8 cellular contexts compared by ENCODE assay signal in genomic region chr10:63573068-63573697, GRCh38. TPM values are rescaled to one million over a fixed set of nuclear protein-coding genes. Genes with fewer than 3 reads are reported as not detected.
A peak's percentile ranks its signal among the peaks of the same experiment; 100 is the strongest.
DNase-seq lines count a peak whose midpoint lies in the region; ATAC-seq, FAIRE-seq and TF ChIP-seq lines count a peak whose summit lies in the region.

No MANE protein-coding gene starts in this region.

- H3K4me3 Mint-ChIP-seq in activated naive CD8-positive, alpha-beta T cell = peak overlapping the region; percentile 35

- H3K4me1 ChIP-seq in suprapubic skin = peaks cover 20% of the 10 kb centered on the region

- no peaks in the 10 kb centered on the region for H3K9me3 ChIP-seq in suprapubic skin

- peak; percentile 87 for FAIRE-seq in H54 (lab: Jason Lieb, UNC)

- no peak for TF ChIP-seq POLR2A in H54 (IDR thresholded peaks at IDR 0.05; ENCODE audit: low read depth, low read length)
- TF ChIP-seq POLR2A in suprapubic skin (IDR thresholded peaks at IDR 0.05) = no peak

- no peaks in the 10 kb centered on the region for H3K27me3 Mint-ChIP-seq in activated naive CD8-positive, alpha-beta T cell

- DNase-seq in H54 (ENCODE audit: insufficient read length, low spot score) (no peak), hepatic stellate cell (ENCODE audit: low spot score) (peak; percentile 15), suprapubic skin (ENCODE audit: low spot score in 2 of 2) (no peak), SKM-1 (lab: John Stamatoyannopoulos, UW; ENCODE audit: unreplicated experiment) (no peak)
- no peak for DNase-seq in stimulated activated CD4-positive, alpha-beta T cell treated with anti-CD3 and anti-CD28 coated beads, Interleukin-4, amount 100 ng/mL, for 1 hour

- peaks cover 8% of the 10 kb centered on the region for H3K36me3 Mint-ChIP-seq in activated naive CD8-positive, alpha-beta T cell

- H3K4me3 ChIP-seq in suprapubic skin = no peak overlapping the region

- no peak for ATAC-seq in HG02981 (IDR thresholded peaks at IDR 0.05; ENCODE audit: unreplicated experiment)

- TF ChIP-seq EP300 in suprapubic skin (IDR thresholded peaks at IDR 0.05) = no peak

- peaks cover 19% of the 10 kb centered on the region for H3K4me1 Mint-ChIP-seq in activated naive CD8-positive, alpha-beta T cell (ENCODE audit: low read depth)

- TF ChIP-seq CTCF in 22Rv1 (IDR thresholded peaks at IDR 0.05) (no peak), suprapubic skin (IDR thresholded peaks at IDR 0.05) (no peak)

- H3K27ac ChIP-seq in 22Rv1 (peak overlapping the region; percentile 38), suprapubic skin (peak overlapping the region; percentile 7)

- no peaks in the 10 kb centered on the region for H3K9me3 Mint-ChIP-seq in activated naive CD8-positive, alpha-beta T cell (ENCODE audit: low read depth)

- peak overlapping the region; percentile 42 for H3K27ac Mint-ChIP-seq in activated naive CD8-positive, alpha-beta T cell

- WGBS in suprapubic skin = 24% methylated on average over 3 of the region's 3 CpGs

- H3K36me3 ChIP-seq in suprapubic skin = peaks cover 8% of the 10 kb centered on the region

- no peaks in the 10 kb centered on the region for H3K27me3 ChIP-seq in suprapubic skin

RNA-seq across cellular contexts. Expression of gene REEP3, which starts 52.0 kb away (rescaled TPM):
- 10 to 100 TPM; 29.0 to 79.2 (median 31.1) TPM for total RNA-seq in suprapubic skin
